Comparison of ENCODE assay signal across 8 cellular contexts in genomic region chr6:6711832-6712231, GRCh38.
DNase-seq lines count a peak whose midpoint lies in the region; ATAC-seq and TF ChIP-seq lines count a peak whose summit lies in the region.

No MANE protein-coding gene starts in this region.

- no peaks in the 10 kb centered on the region for H3K36me3 ChIP-seq in transverse colon

- H3K27ac ChIP-seq in transverse colon: peak overlapping the region; percentile 66 to 83 (median 78)

- no peaks in the 10 kb centered on the region for H3K9me3 ChIP-seq in transverse colon

- 61 to 74% methylated on average over 3 to 6 of the region's 6 CpGs for WGBS in transverse colon (ENCODE audit: low coverage in 1 of 2), 2 donors

- no peak for TF ChIP-seq CTCF in transverse colon (IDR thresholded peaks at IDR 0.05)

- peak overlapping the region; percentile 42 to 65 for H3K4me3 Mint-ChIP-seq in activated T-cell treated with anti-CD3 and anti-CD28 coated beads, Interleukin-2, amount 50 U/mL, for 72 hours
- peak overlapping the region; percentile 13 to 26 for H3K4me3 Mint-ChIP-seq in effector memory CD8-positive, alpha-beta T cell

- no peak for TF ChIP-seq POLR2A in transverse colon (IDR thresholded peaks at IDR 0.05)

- in situ Hi-C loops in transverse colon (cut with MboI; ENCODE audit: low pct_ligation_motif_present in 1 of 4, low pct_unique_long_range_greater_than_20kb in 1 of 4, low sequenced_read_pairs in 3 of 4): loop anchor here in 1 of 4 donors (25.0 kb wide), 1 partner anchor 525 kb away; no protein-coding TSS in a partner anchor

- no peaks in the 10 kb centered on the region for H3K27me3 ChIP-seq in transverse colon

- peaks cover 24% of the 10 kb centered on the region for H3K4me1 Mint-ChIP-seq in activated T-cell treated with anti-CD3 and anti-CD28 coated beads, Interleukin-2, amount 50 U/mL, for 72 hours (ENCODE audit: low read depth)
- peaks cover 7 to 11% of the 10 kb centered on the region in 2 donors for H3K4me1 Mint-ChIP-seq in effector memory CD8-positive, alpha-beta T cell (ENCODE audit: low read depth in 2 of 2)

- peak; percentile 41 to 62 for ATAC-seq in activated T-cell treated with anti-CD3 and anti-CD28 coated beads, Interleukin-2, amount 50 U/mL, for 72 hours (replicated peaks in 1 of 2)
- ATAC-seq in effector memory CD8-positive, alpha-beta T cell (replicated peaks): peak; percentile 40
- ATAC-seq in GM19035 (IDR thresholded peaks at IDR 0.05; ENCODE audit: unreplicated experiment): no peak

- H3K4me3 ChIP-seq in transverse colon: no peak overlapping the region

- H3K9me3 Mint-ChIP-seq in activated T-cell treated with anti-CD3 and anti-CD28 coated beads, Interleukin-2, amount 50 U/mL, for 72 hours: no peaks in the 10 kb centered on the region
- no peaks in the 10 kb centered on the region for H3K9me3 Mint-ChIP-seq in effector memory CD8-positive, alpha-beta T cell

- no peaks in the 10 kb centered on the region for H3K36me3 Mint-ChIP-seq in activated T-cell treated with anti-CD3 and anti-CD28 coated beads, Interleukin-2, amount 50 U/mL, for 72 hours (ENCODE audit: insufficient read depth in 2 of 2)
- H3K36me3 Mint-ChIP-seq in effector memory CD8-positive, alpha-beta T cell (ENCODE audit: insufficient read depth): no peaks in the 10 kb centered on the region

- H3K27ac Mint-ChIP-seq in activated T-cell treated with anti-CD3 and anti-CD28 coated beads, Interleukin-2, amount 50 U/mL, for 72 hours: no peak overlapping the region
- peak overlapping the region in 1 of 2 donors; percentile 61 for H3K27ac Mint-ChIP-seq in effector memory CD8-positive, alpha-beta T cell

- H3K27me3 Mint-ChIP-seq in activated T-cell treated with anti-CD3 and anti-CD28 coated beads, Interleukin-2, amount 50 U/mL, for 72 hours (ENCODE audit: low read depth): peaks cover 24% of the 10 kb centered on the region
- H3K27me3 Mint-ChIP-seq in effector memory CD8-positive, alpha-beta T cell: peaks cover 39 to 60% of the 10 kb centered on the region in 2 donors

- TF ChIP-seq EP300 in transverse colon (IDR thresholded peaks at IDR 0.05; ENCODE audit: low read depth): no peak

- DNase-seq in activated T-cell treated with anti-CD3 and anti-CD28 coated beads, Interleukin-2, amount 50 U/mL, for 72 hours: no peak
- DNase-seq in activated T-cell treated with anti-CD3 and anti-CD28 coated beads for 4 hours (no peak), MV-4-11 (lab: John Stamatoyannopoulos, UW) (peak; percentile 96), transverse colon (no peak), DMS 273 treated with DMSO at 0.1 percent for 48 hours (lab: John Stamatoyannopoulos, UW) (no peak)
- DNase-seq in effector memory CD8-positive, alpha-beta T cell: no peak
- no peak for DNase-seq in stimulated activated naive CD4-positive, alpha-beta T cell treated with Interleukin-2 at 50 U/mL for 16 hours (lab: John Stamatoyannopoulos, UW)

- intact Hi-C loops in transverse colon (cut with DNase I; ENCODE audit: low total_unique reads): no loop called here

- peaks cover 10 to 32% (median 22%) of the 10 kb centered on the region in 4 donors for H3K4me1 ChIP-seq in transverse colon
